19 cellular contexts compared by ENCODE assay signal in the genomic region with DNA sequence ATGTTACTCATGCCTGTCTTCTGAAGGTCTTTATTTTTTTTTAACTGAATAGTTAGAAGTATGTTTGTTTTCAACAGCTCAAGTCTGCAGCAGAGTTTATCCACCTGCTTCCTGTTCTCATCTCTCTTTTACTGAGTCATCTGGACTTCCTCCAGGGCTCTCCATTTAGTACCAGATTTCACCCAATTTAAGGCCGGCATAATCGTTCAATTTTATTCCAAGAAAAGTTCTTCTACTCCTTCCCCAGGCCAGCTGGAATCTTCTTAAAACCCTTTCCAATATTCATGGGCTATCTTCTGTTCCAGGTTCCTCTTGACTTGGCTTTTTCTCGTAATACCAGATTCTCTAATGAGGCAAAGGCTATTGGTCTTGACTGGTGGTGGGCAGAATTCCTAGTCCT.
DNase-seq lines count a peak whose midpoint lies in the region; ATAC-seq and TF ChIP-seq lines count a peak whose summit lies in the region.
"Had no signal": no experiment of that assay in that cellular context is flagged by ENCODE, and none has a peak within 500 bp of the region (broad histone marks: within the 10 kb centered on the region; RNA-seq: fewer than 3 reads in every experiment).

No MANE protein-coding gene starts in this region.

- H3K4me3 Mint-ChIP-seq in T-helper 17 cell: no peak overlapping the region
- H3K4me3 Mint-ChIP-seq: activated CD4-positive, alpha-beta T cell treated with anti-CD3 and anti-CD28 coated beads, Interleukin-2, amount 10 ng/mL, durations not matched to agents 7 days and 5 days; dendritic cell treated with granulocyte-macrophage colony-stimulating factor and Interleukin-4, amounts not matched to agents 40 ng/mL and 50 ng/mL, for 4 days; IgD-negative memory B cell had no signal

- no peaks in the 10 kb centered on the region for H3K9me3 ChIP-seq in T-helper 17 cell (ENCODE audit: control insufficient read depth, low read length, poor library complexity, severe bottlenecking)
- H3K9me3 ChIP-seq: esophagus squamous epithelium, ovary, tibial artery had no signal

- H3K4me3 ChIP-seq in AG10803 (ENCODE audit: low read length): no peak overlapping the region
- H3K4me3 ChIP-seq: esophagus squamous epithelium, GM12878, ovary, tibial artery had no signal

- no peak for TF ChIP-seq CTCF in AG10803 (conservative IDR thresholded peaks at IDR 0.05; ENCODE audit: low read length)

- H3K27ac Mint-ChIP-seq in T-helper 17 cell: no peak overlapping the region
- H3K27ac Mint-ChIP-seq: activated CD4-positive, alpha-beta T cell treated with anti-CD3 and anti-CD28 coated beads, Interleukin-2, amount 10 ng/mL, durations not matched to agents 7 days and 5 days; dendritic cell treated with granulocyte-macrophage colony-stimulating factor and Interleukin-4, amounts not matched to agents 40 ng/mL and 50 ng/mL, for 4 days; IgD-negative memory B cell had no signal

- H3K27me3 Mint-ChIP-seq in T-helper 17 cell: peaks cover 16% of the 10 kb centered on the region
- H3K27me3 Mint-ChIP-seq: dendritic cell treated with granulocyte-macrophage colony-stimulating factor and Interleukin-4, amounts not matched to agents 40 ng/mL and 50 ng/mL, for 4 days; IgD-negative memory B cell had no signal

- H3K36me3 Mint-ChIP-seq in T-helper 17 cell (ENCODE audit: low read depth): no peaks in the 10 kb centered on the region
- H3K36me3 Mint-ChIP-seq: IgD-negative memory B cell had no signal

- peak; percentile 31 for DNase-seq in AG10803 (ENCODE audit: low read depth)
- peak; percentile 84 for DNase-seq in LHCN-M2 (ENCODE audit: low read depth)
- DNase-seq in dedifferentiated amniotic fluid mesenchymal stem cell (ENCODE audit: extremely low spot score): peak; percentile 40
- DNase-seq in medulla oblongata (ENCODE audit: extremely low spot score): peak; percentile 40
- no peak for DNase-seq in AML-193 (lab: John Stamatoyannopoulos, UW)
- no peak for DNase-seq in activated CD8-positive, alpha-beta memory T cell treated with anti-CD3 and anti-CD28 coated beads for 24 hours
- DNase-seq in T-helper 17 cell: no peak
- DNase-seq: activated CD4-positive, alpha-beta T cell treated with anti-CD3 and anti-CD28 coated beads, Interleukin-2, amount 10 ng/mL, durations not matched to agents 7 days and 5 days; amniotic stem cell; DND-41; esophagus squamous epithelium; NCI-H524 treated with DMSO at 0.1 percent for 48 hours; ovary; stimulated activated CD4-positive, alpha-beta T cell treated with anti-CD3 and anti-CD28 coated beads, Interleukin-15, amount 100 ng/mL, for 24 hours; tibial artery had no signal

- H3K4me1 Mint-ChIP-seq in T-helper 17 cell: no peaks in the 10 kb centered on the region
- H3K4me1 Mint-ChIP-seq: activated CD4-positive, alpha-beta T cell treated with anti-CD3 and anti-CD28 coated beads, Interleukin-2, amount 10 ng/mL, durations not matched to agents 7 days and 5 days; IgD-negative memory B cell had no signal

- no peak for ATAC-seq in GM18873 (IDR thresholded peaks at IDR 0.05; ENCODE audit: low FRiP score, unreplicated experiment)
- ATAC-seq in T-helper 17 cell: no peak
- ATAC-seq: GM12878 had no signal

Comparison
In these comparisons a context has a peak if more than half of its experiments do, and no peak if none do; other contexts are left out.
1. DNase-seq: peak in AG10803 (single experiment), LHCN-M2 (single experiment), dedifferentiated amniotic fluid mesenchymal stem cell (single experiment) and medulla oblongata (single experiment); none in AML-193 (0 of 2), activated CD8-positive, alpha-beta memory T cell treated with anti-CD3 and anti-CD28 coated beads for 24 hours (single experiment) and T-helper 17 cell (0 of 3).